In genomic region chr5:138927539-138927938, GRCh38 we compare ENCODE assay signal across 1 cellular context.
TF ChIP-seq lines count a peak whose summit lies in the region.

No MANE protein-coding gene starts in this region.

TF ChIP-seq in SK-N-SH treated with all-trans-retinoic acid at 6 μM for 48 hours, 23 proteins besides CTCF, POLR2A, EP300 and RAD21 (continued from another document):
- TF ChIP-seq POU6F1 (CRISPR knock-in tag; IDR thresholded peaks at IDR 0.05; ENCODE audit: borderline replicate concordance, low read depth) (no peak), CSDC2 (CRISPR knock-in tag; IDR thresholded peaks at IDR 0.05) (no peak), TOX (CRISPR knock-in tag; IDR thresholded peaks at IDR 0.05; ENCODE audit: borderline replicate concordance) (no peak), OSR1 (CRISPR knock-in tag; IDR thresholded peaks at IDR 0.05) (no peak), GLIS3 (CRISPR knock-in tag; IDR thresholded peaks at IDR 0.05) (no peak)
